Comparison of ENCODE assay signal across 9 cellular contexts in genomic region chr5:159826351-159827222, GRCh38.
DNase-seq lines count a peak whose midpoint lies in the region; ATAC-seq, FAIRE-seq and TF ChIP-seq lines count a peak whose summit lies in the region.
"Had no signal": no experiment of that assay in that cellular context is flagged by ENCODE, and none has a peak within 500 bp of the region (broad histone marks: within the 10 kb centered on the region; RNA-seq: fewer than 3 reads in every experiment).

No MANE protein-coding gene starts in this region.

- H3K79me2 ChIP-seq in GM12878 (ENCODE audit: control insufficient read depth, insufficient read depth, low read length) = no peaks in the 10 kb centered on the region

- RAD21 ChIA-PET in GM12878 (lab: Charles Lee; ENCODE audit: unreplicated experiment) = no interaction called here

- no peak for TF ChIP-seq POLR2A in GM12878 (IDR thresholded peaks at IDR 0.05; ENCODE audit: low read depth, low read length)

- no peak for FAIRE-seq in GM12878 (lab: Jason Lieb, UNC)

- SMC1A ChIA-PET in GM12878 (lab: Charles Lee; ENCODE audit: uncharacterized antibody, unreplicated experiment) = no interaction called here

- no peak overlapping the region for H3K27ac ChIP-seq in GM12878 (ENCODE audit: control insufficient read depth, insufficient read depth)
- no peak overlapping the region for H3K27ac ChIP-seq in CD4-positive, alpha-beta memory T cell (ENCODE audit: low read depth, low read length)
- H3K27ac ChIP-seq: cardiac muscle cell had no signal

- DNase-seq in EH (ENCODE audit: low read depth) (peak; percentile 86), GM12878 (ENCODE audit: low read depth, low spot score) (peak; percentile 50), omental fat pad (ENCODE audit: low spot score) (no peak), DMS153 (lab: John Stamatoyannopoulos, UW) (no peak), immature natural killer cell (no peak)
- DNase-seq in CD4-positive, alpha-beta memory T cell = no peak

- in situ Hi-C loops in GM12878 (cut with MboI) = no loop called here

- POLR2A ChIA-PET in GM12878 (lab: Charles Lee) = no interaction called here
- POLR2A ChIA-PET in CD4-positive, alpha-beta memory T cell (lab: Charles Lee; ENCODE audit: partially characterized antibody) = no interaction called here

- H3K27me3 ChIP-seq in GM12878 (replicated peaks in 1 of 2; ENCODE audit: control insufficient read depth in 2 of 2, insufficient read depth in 2 of 2, low read length in 1 of 2) = no peaks in the 10 kb centered on the region
- H3K27me3 ChIP-seq in CD4-positive, alpha-beta memory T cell (ENCODE audit: insufficient read depth, low read length) = no peaks in the 10 kb centered on the region
- H3K27me3 ChIP-seq: cardiac muscle cell had no signal

- CTCF ChIA-PET in GM12878 (lab: Yijun Ruan, JAX) = no interaction called here
- CTCF ChIA-PET in CD4-positive, alpha-beta memory T cell (lab: Charles Lee; ENCODE audit: partially characterized antibody) = no interaction called here

- BruUV-seq in GM12878 (replicated peaks; lab: Mats Ljungman, UMichigan) = no TSS peak

- H2AFZ ChIP-seq in GM12878 (ENCODE audit: control insufficient read depth, low read depth, low read length) = 0 out of 2 replicates have a peak overlapping the region, but pooled peaks have one; percentile 8

- TF ChIP-seq RAD21 in GM12878 (IDR thresholded peaks at IDR 0.05; ENCODE audit: insufficient read depth, low read depth, low read length) = no peak

- peak; percentile 96 for ATAC-seq in GM21390 (IDR thresholded peaks at IDR 0.05; ENCODE audit: unreplicated experiment)
- ATAC-seq in HG03469 (IDR thresholded peaks at IDR 0.05; ENCODE audit: unreplicated experiment) = peak; percentile 98
- ATAC-seq in GM12878 = peak; percentile 97
- peak; percentile 46 for ATAC-seq in omental fat pad (ENCODE audit: low FRiP score)

- no peak for TF ChIP-seq CTCF in GM12878 (IDR thresholded peaks at IDR 0.05 in 2 of 3, conservative IDR thresholded peaks at IDR 0.05 in 1 of 3; ENCODE audit: control insufficient read depth in 2 of 3, extremely low read depth in 1 of 3, insufficient read depth in 1 of 3, low read depth in 3 of 3, low read length in 3 of 3)
- TF ChIP-seq CTCF in omental fat pad (IDR thresholded peaks at IDR 0.05) = no peak

- no peak for TF ChIP-seq EP300 in GM12878 (IDR thresholded peaks at IDR 0.05; ENCODE audit: borderline replicate concordance in 1 of 2, control insufficient read depth in 1 of 2, low read depth in 2 of 2, low read length in 2 of 2)

- no peak overlapping the region for H3K4me3 ChIP-seq in GM12878
- H3K4me3 ChIP-seq in CD4-positive, alpha-beta memory T cell (ENCODE audit: low read length in 2 of 2) = no peak overlapping the region
- H3K4me3 ChIP-seq: cardiac muscle cell had no signal

- H3K9me3 ChIP-seq in GM12878 (replicated peaks; ENCODE audit: control insufficient read depth, insufficient read depth, low read length) = no peaks in the 10 kb centered on the region
- H3K9me3 ChIP-seq in CD4-positive, alpha-beta memory T cell (ENCODE audit: control insufficient read depth in 1 of 2, low read length in 2 of 2) = no peaks in the 10 kb centered on the region

- peaks cover 11% of the 10 kb centered on the region for H3K4me1 ChIP-seq in GM12878 (ENCODE audit: control insufficient read depth, insufficient read depth, low read length)
- H3K4me1 ChIP-seq in CD4-positive, alpha-beta memory T cell (ENCODE audit: insufficient read depth, low read length) = no peaks in the 10 kb centered on the region

- 15% methylated on average over 5 of the region's 5 CpGs for WGBS in GM12878 (ENCODE audit: insufficient coverage, insufficient replicate concordance, low lambda C conversion rate, missing lambda C conversion rate)

- H3K4me2 ChIP-seq in GM12878 (ENCODE audit: control insufficient read depth, insufficient read depth) = peak overlapping the region; percentile 45

- H3K27ac Mint-ChIP-seq in immature natural killer cell = no peak overlapping the region
- no peak overlapping the region for H3K27ac Mint-ChIP-seq in CD4-positive, alpha-beta memory T cell

- peaks cover 0 to 3% (median 2%) of the 10 kb centered on the region in 3 donors for H3K27me3 Mint-ChIP-seq in immature natural killer cell (ENCODE audit: low read depth in 3 of 3)
- H3K27me3 Mint-ChIP-seq in CD4-positive, alpha-beta memory T cell = peaks cover 9% of the 10 kb centered on the region in 2 donors

- no peaks in the 10 kb centered on the region for H3K4me1 Mint-ChIP-seq in immature natural killer cell
- H3K4me1 Mint-ChIP-seq in CD4-positive, alpha-beta memory T cell = no peaks in the 10 kb centered on the region

- intact Hi-C loops in GM12878 (cut with micrococcal nuclease; ENCODE audit: unreplicated experiment) = no loop called here
- intact Hi-C loops in CD4-positive, alpha-beta memory T cell (cut with micrococcal nuclease) = no loop called here

- H3K36me3 ChIP-seq in GM12878 (ENCODE audit: control insufficient read depth in 2 of 2, insufficient read depth in 2 of 2, low read length in 1 of 2) = no peaks in the 10 kb centered on the region
- no peaks in the 10 kb centered on the region for H3K36me3 ChIP-seq in CD4-positive, alpha-beta memory T cell (ENCODE audit: insufficient read depth, low read length)
- H3K36me3 ChIP-seq: cardiac muscle cell had no signal

- H3K4me3 Mint-ChIP-seq in immature natural killer cell = no peak overlapping the region
- no peak overlapping the region for H3K4me3 Mint-ChIP-seq in CD4-positive, alpha-beta memory T cell

- peaks cover 0 to 2% (median 0%) of the 10 kb centered on the region in 6 donors for H3K9me3 Mint-ChIP-seq in immature natural killer cell
- H3K9me3 Mint-ChIP-seq in CD4-positive, alpha-beta memory T cell = no peaks in the 10 kb centered on the region

- no peaks in the 10 kb centered on the region for H4K20me1 ChIP-seq in GM12878 (ENCODE audit: control insufficient read depth, insufficient read depth)

- H3K9ac ChIP-seq in GM12878 (ENCODE audit: control insufficient read depth, insufficient read depth, low read length) = no peak overlapping the region; the same call in 1 of the 2 replicates

- no peaks in the 10 kb centered on the region for H3K36me3 Mint-ChIP-seq in immature natural killer cell
- H3K36me3 Mint-ChIP-seq in CD4-positive, alpha-beta memory T cell = no peaks in the 10 kb centered on the region

TF ChIP-seq in GM12878, 131 proteins besides CTCF, POLR2A, EP300 and RAD21:
- TF ChIP-seq POLR2AphosphoS2 (IDR thresholded peaks at IDR 0.05; ENCODE audit: low read depth, low read length) (no peak), GABPA (IDR thresholded peaks at IDR 0.05; ENCODE audit: low read depth) (no peak), PAX5 (IDR thresholded peaks at IDR 0.05; ENCODE audit: borderline replicate concordance, low read depth, low read length) (peak; percentile 39; the same call in 1 of the 2 replicates), EED (IDR thresholded peaks at IDR 0.05; ENCODE audit: low read depth) (peak; percentile 49; the same call in 1 of the 2 replicates), TCF3 (IDR thresholded peaks at IDR 0.05; ENCODE audit: borderline replicate concordance, insufficient read depth, low read depth, low read length) (peak; percentile 87), MEF2A (IDR thresholded peaks at IDR 0.05; ENCODE audit: insufficient read depth, low read depth, low read length) (peak; percentile 67), CBX3 (IDR thresholded peaks at IDR 0.05; ENCODE audit: borderline replicate concordance, low read depth) (no peak), JUNB (IDR thresholded peaks at IDR 0.05) (peak; percentile 61), CEBPB (IDR thresholded peaks at IDR 0.05; ENCODE audit: borderline replicate concordance in 1 of 2, low read depth in 2 of 2, low read length in 2 of 2) (no peak), NR2C1 (IDR thresholded peaks at IDR 0.05) (no peak)

Comparison
In these comparisons a context has a peak if more than half of its experiments do, and no peak if none do; other contexts are left out.
1. DNase-seq: peak in EH (single experiment) and GM12878 (single experiment); none in omental fat pad (single experiment), DMS153 (single experiment), immature natural killer cell (0 of 3) and CD4-positive, alpha-beta memory T cell (0 of 5).
2. ATAC-seq: peak in every context shown above with its lines; median percentile 98 in HG03469; 97 in GM12878; 96 in GM21390; 46 in omental fat pad.